Comparison of ENCODE assay signal across 2 cellular contexts in the genomic region with DNA sequence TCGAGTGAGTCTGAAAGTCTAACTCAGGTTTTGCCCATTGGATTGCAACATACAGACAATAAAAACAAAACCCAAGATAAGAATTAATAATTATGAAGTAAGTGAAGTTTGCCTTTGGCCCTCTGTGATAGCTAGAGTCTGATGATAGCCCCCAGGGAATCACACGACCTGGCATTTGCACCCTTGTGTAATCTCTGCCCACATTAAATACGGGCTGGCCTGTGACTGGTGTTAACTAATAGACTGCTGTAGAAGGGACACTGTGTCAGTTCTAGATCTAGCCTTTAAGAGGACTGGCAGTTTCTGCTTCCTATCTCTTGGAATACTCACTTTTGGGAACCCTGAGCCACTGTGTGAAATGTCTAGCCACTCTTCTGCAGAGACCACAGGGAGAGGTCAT.
A peak's percentile ranks its signal among the peaks of the same experiment; 100 is the strongest.
TF ChIP-seq lines count a peak whose summit lies in the region.

No MANE protein-coding gene starts in this region.

TF ChIP-seq in liver, 16 proteins besides CTCF, POLR2A, EP300 and RAD21:
- TF ChIP-seq YY1 (IDR thresholded peaks at IDR 0.05) = no peak
- no peak for TF ChIP-seq FOXA2 (IDR thresholded peaks at IDR 0.05)
- TF ChIP-seq NR2F2 (IDR thresholded peaks at IDR 0.05) = no peak
- peak; percentile 35 for TF ChIP-seq SP1 (IDR thresholded peaks at IDR 0.05)
- TF ChIP-seq, protein P1, sequence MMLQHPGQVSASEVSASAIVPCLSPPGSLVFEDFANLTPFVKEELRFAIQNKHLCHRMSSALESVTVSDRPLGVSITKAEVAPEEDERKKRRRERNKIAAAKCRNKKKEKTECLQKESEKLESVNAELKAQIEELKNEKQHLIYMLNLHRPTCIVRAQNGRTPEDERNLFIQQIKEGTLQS (IDR thresholded peaks at IDR 0.05) = no peak
- no peak for TF ChIP-seq GABPA (IDR thresholded peaks at IDR 0.05 in 1 of 2, conservative IDR thresholded peaks at IDR 0.05 in 1 of 2)
- peak in 1 of 2 donors; percentile 40 for TF ChIP-seq RXRA (IDR thresholded peaks at IDR 0.05)
- TF ChIP-seq TAF1 (conservative IDR thresholded peaks at IDR 0.05) = no peak
- no peak for TF ChIP-seq FOXA1 (IDR thresholded peaks at IDR 0.05)
TF ChIP-seq in liver: peak in this region for 2.

TF ChIP-seq in HepG2, 621 proteins besides CTCF, POLR2A, EP300 and RAD21:
- no peak for TF ChIP-seq ZNF260 (CRISPR knock-in tag; IDR thresholded peaks at IDR 0.05; ENCODE audit: borderline replicate concordance, low read depth)
- no peak for TF ChIP-seq ATF7 (IDR thresholded peaks at IDR 0.05)
- TF ChIP-seq ATF7 (CRISPR knock-in tag; IDR thresholded peaks at IDR 0.05) = no peak
- no peak for TF ChIP-seq MXD4 (CRISPR knock-in tag; IDR thresholded peaks at IDR 0.05)
- TF ChIP-seq, protein P2, sequence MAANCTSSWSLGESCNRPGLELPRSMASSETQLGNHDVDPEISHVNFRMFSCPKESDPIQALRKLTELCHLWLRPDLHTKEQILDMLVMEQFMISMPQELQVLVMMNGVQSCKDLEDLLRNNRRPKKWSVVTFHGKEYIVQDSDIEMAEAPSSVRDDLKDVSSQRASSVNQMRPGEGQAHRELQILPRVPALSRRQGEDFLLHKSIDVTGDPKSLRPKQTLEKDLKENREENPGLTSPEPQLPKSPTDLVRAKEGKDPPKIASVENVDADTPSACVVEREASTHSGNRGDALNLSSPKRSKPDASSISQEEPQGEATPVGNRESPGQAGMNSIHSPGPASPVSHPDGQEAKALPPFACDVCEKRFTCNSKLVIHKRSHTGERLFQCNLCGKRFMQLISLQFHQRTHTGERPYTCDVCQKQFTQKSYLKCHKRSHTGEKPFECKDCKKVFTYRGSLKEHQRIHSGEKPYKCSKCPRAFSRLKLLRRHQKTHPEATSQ (CRISPR knock-in tag; IDR thresholded peaks at IDR 0.05; ENCODE audit: borderline replicate concordance) = no peak
- TF ChIP-seq SMAD9 (CRISPR knock-in tag; IDR thresholded peaks at IDR 0.05) = no peak
- TF ChIP-seq ZNF75D (CRISPR knock-in tag; IDR thresholded peaks at IDR 0.05; ENCODE audit: borderline replicate concordance) = no peak
- TF ChIP-seq SRY (CRISPR knock-in tag; IDR thresholded peaks at IDR 0.05) = no peak
- TF ChIP-seq SMYD3 (CRISPR knock-in tag; IDR thresholded peaks at IDR 0.05) = no peak
- no peak for TF ChIP-seq ZNF350 (CRISPR knock-in tag; IDR thresholded peaks at IDR 0.05; ENCODE audit: borderline replicate concordance, low read depth)
- TF ChIP-seq GABPA (IDR thresholded peaks at IDR 0.05; ENCODE audit: low read depth, low read length) = no peak
- TF ChIP-seq GABPA (CRISPR knock-in tag; IDR thresholded peaks at IDR 0.05; ENCODE audit: low read depth) = no peak
- TF ChIP-seq KDM2A (CRISPR knock-in tag; IDR thresholded peaks at IDR 0.05; ENCODE audit: borderline replicate concordance, low read depth) = no peak
- TF ChIP-seq, protein P3, sequence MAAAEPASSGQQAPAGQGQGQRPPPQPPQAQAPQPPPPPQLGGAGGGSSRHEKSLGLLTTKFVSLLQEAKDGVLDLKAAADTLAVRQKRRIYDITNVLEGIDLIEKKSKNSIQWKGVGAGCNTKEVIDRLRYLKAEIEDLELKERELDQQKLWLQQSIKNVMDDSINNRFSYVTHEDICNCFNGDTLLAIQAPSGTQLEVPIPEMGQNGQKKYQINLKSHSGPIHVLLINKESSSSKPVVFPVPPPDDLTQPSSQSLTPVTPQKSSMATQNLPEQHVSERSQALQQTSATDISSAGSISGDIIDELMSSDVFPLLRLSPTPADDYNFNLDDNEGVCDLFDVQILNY (CRISPR knock-in tag; conservative IDR thresholded peaks at IDR 0.05) = no peak
- no peak for TF ChIP-seq ZNF652 (CRISPR knock-in tag; IDR thresholded peaks at IDR 0.05; ENCODE audit: borderline replicate concordance, low read depth)
- TF ChIP-seq ZBTB7B (CRISPR knock-in tag; IDR thresholded peaks at IDR 0.05) = no peak
- TF ChIP-seq CBX5 (CRISPR knock-in tag; IDR thresholded peaks at IDR 0.05; ENCODE audit: borderline replicate concordance) = no peak
- no peak for TF ChIP-seq HOXA9 (CRISPR knock-in tag; IDR thresholded peaks at IDR 0.05; ENCODE audit: borderline replicate concordance)
- no peak for TF ChIP-seq NFATC3 (CRISPR knock-in tag; IDR thresholded peaks at IDR 0.05)
- no peak for TF ChIP-seq KLF15 (CRISPR knock-in tag; IDR thresholded peaks at IDR 0.05; ENCODE audit: borderline replicate concordance)
TF ChIP-seq in HepG2: peak in this region for 0.
